8 cellular contexts compared by ENCODE assay signal in the genomic region with DNA sequence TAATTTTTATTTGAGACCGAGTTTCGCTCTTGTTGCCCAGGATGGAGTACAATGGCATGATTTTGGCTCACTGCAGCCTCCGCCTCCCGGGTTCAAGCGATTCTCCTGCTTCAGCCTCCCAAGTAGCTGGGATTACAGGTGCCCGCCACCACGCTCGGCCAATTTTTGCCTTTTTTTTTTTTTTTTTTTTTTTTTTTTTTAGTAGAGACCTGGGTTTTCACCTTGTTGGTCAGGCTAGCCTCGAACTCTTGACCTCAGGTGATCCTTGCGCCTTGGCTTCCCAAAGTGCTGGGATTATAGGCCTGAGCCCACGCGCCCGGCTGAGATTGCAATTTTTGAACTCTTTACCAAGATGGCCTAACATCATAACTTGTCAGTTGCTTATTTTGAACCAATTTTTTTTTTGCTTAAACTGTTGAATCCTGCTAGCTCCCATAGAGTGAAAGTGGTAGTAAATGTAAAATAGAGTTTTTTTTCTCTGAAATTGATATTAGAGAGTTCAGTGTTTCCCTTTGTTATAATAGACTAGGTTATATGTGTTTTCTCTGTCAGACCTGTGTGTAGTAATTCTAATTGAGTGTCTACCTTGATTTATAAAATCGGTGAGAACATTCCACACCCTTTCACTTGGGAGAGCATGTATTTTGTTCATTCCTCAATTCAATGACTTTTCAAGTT. TPM values are rescaled to one million over a fixed set of nuclear protein-coding genes. Genes with fewer than 3 reads are reported as not detected.
DNase-seq lines count a peak whose midpoint lies in the region; ATAC-seq and TF ChIP-seq lines count a peak whose summit lies in the region.

No MANE protein-coding gene starts in this region.

- TF ChIP-seq CTCF in GM12864 (IDR thresholded peaks at IDR 0.05; ENCODE audit: low read depth, low read length, missing control alignments) = no peak
- TF ChIP-seq CTCF in fibroblast of lung (conservative IDR thresholded peaks at IDR 0.05 in 1 of 2, IDR thresholded peaks at IDR 0.05 in 1 of 2; ENCODE audit: low read depth in 1 of 2, low read length in 2 of 2) = no peak
- no peak for TF ChIP-seq CTCF in retinal pigment epithelial cell (conservative IDR thresholded peaks at IDR 0.05; ENCODE audit: low read depth, low read length)
- no peak for TF ChIP-seq CTCF in GM10248 (IDR thresholded peaks at IDR 0.05; ENCODE audit: control extremely low read depth, extremely low read depth, low read depth, missing control alignments)

- H2AFZ ChIP-seq in fibroblast of lung (ENCODE audit: low read length) = no peak overlapping the region

- peaks cover 86% of the 10 kb centered on the region for H3K79me2 ChIP-seq in fibroblast of lung (ENCODE audit: control insufficient read depth, insufficient read depth, low read length)

- H3K9me3 ChIP-seq in fibroblast of lung (ENCODE audit: control insufficient read depth, insufficient read depth, low read depth, low read length) = no peaks in the 10 kb centered on the region

- CTCF ChIA-PET in GM10248 (lab: Yijun Ruan, JAX) = interaction anchor here (1.2 kb wide), 2 partner anchors 26 to 38 kb away, joined by 3 read pairs; no protein-coding TSS in a partner anchor

- H3K4me3 ChIP-seq in GM12864 (ENCODE audit: low read depth, low read length) = peak overlapping the region; percentile 41
- peak overlapping the region; percentile 33 to 98 (median 98) for H3K4me3 ChIP-seq in fibroblast of lung (replicated peaks in 1 of 4; ENCODE audit: control extremely low read depth in 1 of 4, insufficient read depth in 1 of 4, low read depth in 3 of 4, low read length in 4 of 4)
- H3K4me3 ChIP-seq in retinal pigment epithelial cell (ENCODE audit: low read length) = peak overlapping the region; percentile 95

- peak overlapping the region; percentile 98 for H3K4me2 ChIP-seq in fibroblast of lung (ENCODE audit: extremely low read depth, insufficient read depth, low read length)

- no peaks in the 10 kb centered on the region for H3K36me3 ChIP-seq in fibroblast of lung (ENCODE audit: control insufficient read depth, insufficient read depth, low read length)

- H4K20me1 ChIP-seq in fibroblast of lung (ENCODE audit: control insufficient read depth, extremely low read depth, insufficient read depth, low read length) = peaks cover 3% of the 10 kb centered on the region

- POLR2A ChIA-PET in GM10248 (lab: Yijun Ruan, JAX) = no interaction called here

- no peak for ATAC-seq in GM19463 (IDR thresholded peaks at IDR 0.05; ENCODE audit: unreplicated experiment)

- peaks cover 6% of the 10 kb centered on the region for H3K4me1 ChIP-seq in fibroblast of lung (ENCODE audit: control insufficient read depth, extremely low read depth, insufficient read depth, low read length)

- H3K9ac ChIP-seq in fibroblast of lung (ENCODE audit: insufficient read depth, low read length) = no peak overlapping the region

- no peaks in the 10 kb centered on the region for H3K27me3 ChIP-seq in fibroblast of lung (ENCODE audit: control insufficient read depth, insufficient read depth, low read length)

- DNase-seq in GM12864 (ENCODE audit: low read depth) (no peak), RPMI8226 (peak; percentile 24), fibroblast of lung (ENCODE audit: low read depth in 2 of 2) (no peak), retinal pigment epithelial cell (ENCODE audit: low read depth) (no peak), GM19240 (ENCODE audit: insufficient read length, low spot score) (no peak), amygdala (lab: John Stamatoyannopoulos, UW) (no peak), GM10248 (ENCODE audit: extremely low spot score) (no peak)

- no peak overlapping the region for H3K27ac ChIP-seq in fibroblast of lung (ENCODE audit: insufficient read depth, low read length)

RNA-seq across cellular contexts. Expression of gene GPBP1, which starts 3.8 kb away (rescaled TPM):
- total RNA-seq in fibroblast of lung = 80.9 and 82.1 TPM in 2 replicates
- 45.5 and 50.4 TPM in 2 replicates for polyA plus RNA-seq in fibroblast of lung
- 29.5 and 30.0 TPM in 2 replicates for polyA plus RNA-seq in fibroblast of lung (2012)
- polyA minus RNA-seq in fibroblast of lung (ENCODE audit: low replicate concordance) = 0.90 and 1.7 TPM in 2 replicates

Comparison
In these comparisons a context has a peak if more than half of its experiments do, and no peak if none do; other contexts are left out.
1. H3K4me3 ChIP-seq: peak in every context shown above with its lines; median percentile 98 in fibroblast of lung; 95 in retinal pigment epithelial cell; 41 in GM12864.